In the genomic region with DNA sequence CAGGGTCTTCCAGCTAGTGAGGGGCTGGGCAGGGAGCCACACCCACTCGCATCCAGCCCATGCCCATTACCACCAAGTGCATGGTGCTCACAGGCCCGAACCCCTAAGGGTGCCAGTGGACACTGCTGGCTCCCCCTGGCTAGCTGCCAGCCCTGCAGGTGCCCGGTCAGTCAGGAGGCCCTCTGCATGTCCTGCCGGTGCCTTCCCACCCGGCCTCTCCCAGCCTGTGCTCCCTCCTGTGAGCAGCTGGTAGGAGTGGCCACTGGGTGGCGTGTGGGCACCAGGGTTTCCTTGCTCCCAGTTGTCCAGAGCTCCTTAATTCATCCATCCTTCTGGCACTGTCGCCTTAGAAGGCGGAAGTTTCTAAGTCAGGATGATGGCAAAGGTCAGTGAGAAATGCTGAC, we compare ENCODE assay signal across 1 cellular context.
TF ChIP-seq lines count a peak whose summit lies in the region.

No MANE protein-coding gene starts in this region.

TF ChIP-seq in liver, 16 proteins besides CTCF, POLR2A, EP300 and RAD21 (continued from another document):
- TF ChIP-seq, protein P1, sequence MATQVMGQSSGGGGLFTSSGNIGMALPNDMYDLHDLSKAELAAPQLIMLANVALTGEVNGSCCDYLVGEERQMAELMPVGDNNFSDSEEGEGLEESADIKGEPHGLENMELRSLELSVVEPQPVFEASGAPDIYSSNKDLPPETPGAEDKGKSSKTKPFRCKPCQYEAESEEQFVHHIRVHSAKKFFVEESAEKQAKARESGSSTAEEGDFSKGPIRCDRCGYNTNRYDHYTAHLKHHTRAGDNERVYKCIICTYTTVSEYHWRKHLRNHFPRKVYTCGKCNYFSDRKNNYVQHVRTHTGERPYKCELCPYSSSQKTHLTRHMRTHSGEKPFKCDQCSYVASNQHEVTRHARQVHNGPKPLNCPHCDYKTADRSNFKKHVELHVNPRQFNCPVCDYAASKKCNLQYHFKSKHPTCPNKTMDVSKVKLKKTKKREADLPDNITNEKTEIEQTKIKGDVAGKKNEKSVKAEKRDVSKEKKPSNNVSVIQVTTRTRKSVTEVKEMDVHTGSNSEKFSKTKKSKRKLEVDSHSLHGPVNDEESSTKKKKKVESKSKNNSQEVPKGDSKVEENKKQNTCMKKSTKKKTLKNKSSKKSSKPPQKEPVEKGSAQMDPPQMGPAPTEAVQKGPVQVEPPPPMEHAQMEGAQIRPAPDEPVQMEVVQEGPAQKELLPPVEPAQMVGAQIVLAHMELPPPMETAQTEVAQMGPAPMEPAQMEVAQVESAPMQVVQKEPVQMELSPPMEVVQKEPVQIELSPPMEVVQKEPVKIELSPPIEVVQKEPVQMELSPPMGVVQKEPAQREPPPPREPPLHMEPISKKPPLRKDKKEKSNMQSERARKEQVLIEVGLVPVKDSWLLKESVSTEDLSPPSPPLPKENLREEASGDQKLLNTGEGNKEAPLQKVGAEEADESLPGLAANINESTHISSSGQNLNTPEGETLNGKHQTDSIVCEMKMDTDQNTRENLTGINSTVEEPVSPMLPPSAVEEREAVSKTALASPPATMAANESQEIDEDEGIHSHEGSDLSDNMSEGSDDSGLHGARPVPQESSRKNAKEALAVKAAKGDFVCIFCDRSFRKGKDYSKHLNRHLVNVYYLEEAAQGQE (IDR thresholded peaks at IDR 0.05): no peak
- TF ChIP-seq RXRA (IDR thresholded peaks at IDR 0.05): no peak
- TF ChIP-seq TAF1 (conservative IDR thresholded peaks at IDR 0.05): no peak
- TF ChIP-seq EGR1 (IDR thresholded peaks at IDR 0.05; ENCODE audit: low read depth in 2 of 2): no peak
- no peak for TF ChIP-seq NR2F2 (IDR thresholded peaks at IDR 0.05)
- TF ChIP-seq, protein P2, sequence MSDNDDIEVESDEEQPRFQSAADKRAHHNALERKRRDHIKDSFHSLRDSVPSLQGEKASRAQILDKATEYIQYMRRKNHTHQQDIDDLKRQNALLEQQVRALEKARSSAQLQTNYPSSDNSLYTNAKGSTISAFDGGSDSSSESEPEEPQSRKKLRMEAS (IDR thresholded peaks at IDR 0.05): no peak
- TF ChIP-seq HNF4G (IDR thresholded peaks at IDR 0.05): no peak
- TF ChIP-seq YY1 (IDR thresholded peaks at IDR 0.05): no peak
- TF ChIP-seq SP1 (IDR thresholded peaks at IDR 0.05): no peak
- TF ChIP-seq JUND (IDR thresholded peaks at IDR 0.05): no peak
- no peak for TF ChIP-seq FOXA1 (IDR thresholded peaks at IDR 0.05)
- TF ChIP-seq, protein P3, sequence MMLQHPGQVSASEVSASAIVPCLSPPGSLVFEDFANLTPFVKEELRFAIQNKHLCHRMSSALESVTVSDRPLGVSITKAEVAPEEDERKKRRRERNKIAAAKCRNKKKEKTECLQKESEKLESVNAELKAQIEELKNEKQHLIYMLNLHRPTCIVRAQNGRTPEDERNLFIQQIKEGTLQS (IDR thresholded peaks at IDR 0.05): no peak
- TF ChIP-seq GABPA (IDR thresholded peaks at IDR 0.05 in 1 of 2, conservative IDR thresholded peaks at IDR 0.05 in 1 of 2): no peak
- TF ChIP-seq HNF4A (conservative IDR thresholded peaks at IDR 0.05): no peak
TF ChIP-seq in liver: peak in this region for 0.
